ENCODE assay signal across 16 cellular contexts in genomic region chr6:124040655-124041054, GRCh38.
DNase-seq lines count a peak whose midpoint lies in the region; ATAC-seq, FAIRE-seq and TF ChIP-seq lines count a peak whose summit lies in the region.
"Had no signal": no experiment of that assay in that cellular context is flagged by ENCODE, and none has a peak within 500 bp of the region (broad histone marks: within the 10 kb centered on the region; RNA-seq: fewer than 3 reads in every experiment).

No MANE protein-coding gene starts in this region.

- no peaks in the 10 kb centered on the region for H3K9me1 ChIP-seq in endothelial cell of umbilical vein (replicated peaks; ENCODE audit: control insufficient read depth, extremely low read depth, insufficient read depth, low read length)

- H3K27me3 ChIP-seq in endothelial cell of umbilical vein (ENCODE audit: control insufficient read depth in 2 of 2, insufficient read depth in 2 of 2, low read length in 2 of 2): no peaks in the 10 kb centered on the region
- H3K27me3 ChIP-seq in sigmoid colon: no peaks in the 10 kb centered on the region
- H3K27me3 ChIP-seq: testis had no signal

- ATAC-seq in HG02759 (IDR thresholded peaks at IDR 0.05; ENCODE audit: unreplicated experiment) (peak; percentile 83), HG03460 (IDR thresholded peaks at IDR 0.05; ENCODE audit: unreplicated experiment) (peak; percentile 90)
- ATAC-seq: activated T-cell treated with anti-CD3 and anti-CD28 coated beads, Interleukin-2, amount 50 U/mL, for 4 hours; K562 had no signal

- POLR2A ChIA-PET in endothelial cell of umbilical vein (lab: Charles Lee): no interaction called here

- peak; percentile 48 for DNase-seq in NCI-H1105 treated with DMSO at 0.1 percent for 48 hours (lab: John Stamatoyannopoulos, UW)
- no peak for DNase-seq in NCI-H1105 (lab: John Stamatoyannopoulos, UW)
- DNase-seq in endothelial cell of umbilical vein (ENCODE audit: low read depth, low spot score): peak; percentile 15
- DNase-seq in glomerular visceral epithelial cell (ENCODE audit: extremely low spot score): no peak
- DNase-seq in SIG-M5 (lab: John Stamatoyannopoulos, UW): no peak
- DNase-seq in sigmoid colon: no peak
- DNase-seq: activated T-cell treated with anti-CD3 and anti-CD28 coated beads, Interleukin-2, amount 50 U/mL, for 4 hours; left ventricle myocardium inferior; NCI-H524; occipital lobe; stimulated activated CD4-positive, alpha-beta T cell treated with anti-CD3 and anti-CD28 coated beads, Interleukin-4, amount 100 ng/mL, for 1 hour; testis had no signal

- TF ChIP-seq POLR2A in endothelial cell of umbilical vein (IDR thresholded peaks at IDR 0.05; ENCODE audit: low read depth, low read length): no peak
- TF ChIP-seq POLR2A in sigmoid colon (IDR thresholded peaks at IDR 0.05): no peak

- no TSS peak for BruUV-seq in endothelial cell of umbilical vein (replicated peaks; lab: Mats Ljungman, UMichigan)

- no peaks in the 10 kb centered on the region for H3K36me3 ChIP-seq in endothelial cell of umbilical vein (ENCODE audit: control insufficient read depth in 2 of 2, extremely low read depth in 1 of 2, insufficient read depth in 2 of 2, low read length in 2 of 2)
- no peaks in the 10 kb centered on the region for H3K36me3 ChIP-seq in sigmoid colon
- H3K36me3 ChIP-seq: left ventricle myocardium inferior had no signal

- TF ChIP-seq CTCF in endothelial cell of umbilical vein (IDR thresholded peaks at IDR 0.05; ENCODE audit: extremely low read depth in 1 of 2, insufficient read depth in 1 of 2, low read depth in 1 of 2, low read length in 2 of 2) (no peak), sigmoid colon (IDR thresholded peaks at IDR 0.05) (no peak)

- no peak for TF ChIP-seq EP300 in sigmoid colon (IDR thresholded peaks at IDR 0.05)

- H3K27ac ChIP-seq in endothelial cell of umbilical vein (ENCODE audit: insufficient read depth, low read depth, low read length) (no peak overlapping the region), sigmoid colon (no peak overlapping the region)
- H3K27ac ChIP-seq: left ventricle myocardium inferior, testis had no signal

- peaks cover 9% of the 10 kb centered on the region for H3K4me1 ChIP-seq in endothelial cell of umbilical vein (ENCODE audit: control insufficient read depth, extremely low read depth, insufficient read depth, low read length)
- no peaks in the 10 kb centered on the region for H3K4me1 ChIP-seq in sigmoid colon
- H3K4me1 ChIP-seq: testis had no signal

- H3K9ac ChIP-seq in endothelial cell of umbilical vein (replicated peaks; ENCODE audit: extremely low read depth, insufficient read depth, low read length): no peak overlapping the region

- FAIRE-seq in endothelial cell of umbilical vein (lab: Jason Lieb, UNC): peak; percentile 35
- FAIRE-seq: A204.1, K562 had no signal

- H4K20me1 ChIP-seq in endothelial cell of umbilical vein (replicated peaks; ENCODE audit: control insufficient read depth, extremely low read depth, insufficient read depth, low read length): no peaks in the 10 kb centered on the region

- peak overlapping the region; percentile 22 for H3K4me2 ChIP-seq in endothelial cell of umbilical vein (ENCODE audit: insufficient read depth, low read length)

- WGBS in sigmoid colon, 2 donors: 64 to 74% methylated on average over 2 of the region's 2 CpGs

- no peak overlapping the region for H3K4me3 ChIP-seq in endothelial cell of umbilical vein (replicated peaks in 1 of 3; ENCODE audit: insufficient read depth in 1 of 3, low read depth in 1 of 3, low read length in 3 of 3)
- H3K4me3 ChIP-seq in sigmoid colon: no peak overlapping the region
- H3K4me3 ChIP-seq: K562, left ventricle myocardium inferior, testis had no signal

- dilution Hi-C loops in endothelial cell of umbilical vein (cut with MboI; ENCODE audit: extremely low pct_ligation_motif_present, low sequenced_read_pairs): no loop called here

- CTCF ChIA-PET in endothelial cell of umbilical vein (lab: Charles Lee): no interaction called here

- intact Hi-C loops in endothelial cell of umbilical vein (cut with micrococcal nuclease) (no loop called here), sigmoid colon (cut with DNase I) (no loop called here)

- H3K79me2 ChIP-seq in endothelial cell of umbilical vein (ENCODE audit: control insufficient read depth, insufficient read depth, low read length): no peaks in the 10 kb centered on the region

- no peak overlapping the region for H2AFZ ChIP-seq in endothelial cell of umbilical vein (ENCODE audit: low read depth, low read length)

- H3K9me3 ChIP-seq in endothelial cell of umbilical vein (replicated peaks; ENCODE audit: control insufficient read depth, insufficient read depth, low read length) (no peaks in the 10 kb centered on the region), sigmoid colon (no peaks in the 10 kb centered on the region)
- H3K9me3 ChIP-seq: left ventricle myocardium inferior, testis had no signal

TF ChIP-seq in endothelial cell of umbilical vein, 7 proteins besides CTCF, POLR2A, EP300 and RAD21:
- TF ChIP-seq MYC (IDR thresholded peaks at IDR 0.05; ENCODE audit: low read depth, low read length): no peak
- TF ChIP-seq GATA2 (IDR thresholded peaks at IDR 0.05; ENCODE audit: insufficient read depth, insufficient read length, low read depth, low read length): no peak
- TF ChIP-seq MAX (IDR thresholded peaks at IDR 0.05; ENCODE audit: insufficient read depth, insufficient read length): no peak
- no peak for TF ChIP-seq EZH2 (IDR thresholded peaks at IDR 0.05; ENCODE audit: borderline replicate concordance, low read depth, low read length, severe bottlenecking)
- peak; percentile 28 for TF ChIP-seq JUN (IDR thresholded peaks at IDR 0.05; ENCODE audit: borderline replicate concordance, insufficient read depth, insufficient read length, low read depth)
- no peak for TF ChIP-seq POLR2AphosphoS5 (IDR thresholded peaks at IDR 0.05; ENCODE audit: insufficient read depth, low read depth, low read length)
- peak; percentile 24 for TF ChIP-seq FOS (IDR thresholded peaks at IDR 0.05; ENCODE audit: borderline replicate concordance, insufficient read depth, low read length)

Comparison
In these comparisons a context has a peak if more than half of its experiments do, and no peak if none do; other contexts are left out.
1. DNase-seq: peak in NCI-H1105 treated with DMSO at 0.1 percent for 48 hours (single experiment) and endothelial cell of umbilical vein (single experiment); none in NCI-H1105 (single experiment), glomerular visceral epithelial cell (single experiment), SIG-M5 (single experiment) and sigmoid colon (single experiment).